ENCODE assay signal across 28 cellular contexts in the genomic region with DNA sequence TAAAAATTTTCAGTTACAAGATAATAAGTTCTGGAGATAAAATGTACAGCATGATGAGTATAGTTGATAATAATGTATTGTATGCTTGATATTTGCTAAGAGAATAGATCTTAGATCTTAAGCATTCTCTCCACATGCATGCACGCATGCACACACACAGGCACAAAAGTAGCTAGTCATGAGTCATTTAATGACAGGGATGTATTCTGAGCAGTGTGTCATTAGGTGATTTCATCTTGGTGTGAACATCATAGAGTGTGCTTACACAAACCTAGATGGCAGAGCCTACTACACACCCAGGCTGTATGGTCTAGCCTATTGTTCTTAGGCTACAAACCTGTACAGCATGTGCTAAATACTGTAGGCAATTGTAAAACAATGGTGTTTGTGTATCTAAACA.
DNase-seq lines count a peak whose midpoint lies in the region; ATAC-seq and TF ChIP-seq lines count a peak whose summit lies in the region.
"Had no signal": no experiment of that assay in that cellular context is flagged by ENCODE, and none has a peak within 500 bp of the region (broad histone marks: within the 10 kb centered on the region; RNA-seq: fewer than 3 reads in every experiment).

No MANE protein-coding gene starts in this region.

- TF ChIP-seq EP300 in SK-N-SH (IDR thresholded peaks at IDR 0.05; ENCODE audit: borderline replicate concordance in 1 of 2, low read depth in 1 of 2, low read length in 1 of 2), result no peak

- WGBS in SK-N-SH (ENCODE audit: low lambda C conversion rate), result 37% methylated on average over 1 of the region's 1 CpG

- H3K4me3 ChIP-seq in SK-N-SH (ENCODE audit: low read depth in 2 of 2, low read length in 1 of 2), result no peak overlapping the region
- H3K4me3 ChIP-seq: BLaER1 treated with 17β-estradiol and CSF1 and Interleukin-3, amounts not matched to agents 10 nM and 100 nM; cardiac muscle cell; coronary artery; lower lobe of right lung; mucosa of descending colon; ovary; right atrium auricular region; SJSA1 had no signal

- no peak for TF ChIP-seq RAD21 in SK-N-SH (IDR thresholded peaks at IDR 0.05; ENCODE audit: low read length)

- H3K9me3 Mint-ChIP-seq in activated T-cell treated with anti-CD3 and anti-CD28 coated beads, Interleukin-2, amount 50 U/mL, for 72 hours, result peaks cover 7 to 8% of the 10 kb centered on the region in 2 donors
- H3K9me3 Mint-ChIP-seq: effector memory CD8-positive, alpha-beta T cell; nephron had no signal

- H3K27me3 ChIP-seq in SK-N-SH (ENCODE audit: insufficient read depth), result peaks cover 5% of the 10 kb centered on the region; the same call in 1 of the 2 replicates
- H3K27me3 ChIP-seq: BLaER1 treated with 17β-estradiol and CSF1 and Interleukin-3, amounts not matched to agents 10 nM and 100 nM; ovary; right atrium auricular region; SJSA1 had no signal

- H3K79me2 ChIP-seq in SK-N-SH (ENCODE audit: insufficient read depth), result no peaks in the 10 kb centered on the region

- no peak overlapping the region for H3K9ac ChIP-seq in SK-N-SH
- H3K9ac ChIP-seq: BLaER1 treated with 17β-estradiol and CSF1 and Interleukin-3, amounts not matched to agents 10 nM and 100 nM had no signal

- H3K36me3 Mint-ChIP-seq in activated T-cell treated with anti-CD3 and anti-CD28 coated beads, Interleukin-2, amount 50 U/mL, for 72 hours (ENCODE audit: insufficient read depth in 2 of 2), result peaks cover 7 to 12% of the 10 kb centered on the region in 2 donors

- POLR2A ChIA-PET in SK-N-SH (lab: Yijun Ruan, JAX), result no interaction called here

- H3K27ac Mint-ChIP-seq in activated T-cell treated with anti-CD3 and anti-CD28 coated beads, Interleukin-2, amount 50 U/mL, for 72 hours, result no peak overlapping the region
- H3K27ac Mint-ChIP-seq: activated naive CD4-positive, alpha-beta T cell treated with anti-CD3 and anti-CD28 coated beads for 36 hours; effector memory CD8-positive, alpha-beta T cell; nephron had no signal

- H3K36me3 ChIP-seq in SK-N-SH (replicated peaks in 1 of 2; ENCODE audit: control insufficient read depth in 1 of 2, insufficient read depth in 2 of 2, low read length in 1 of 2), result no peaks in the 10 kb centered on the region
- H3K36me3 ChIP-seq: BLaER1 treated with 17β-estradiol and CSF1 and Interleukin-3, amounts not matched to agents 10 nM and 100 nM; cardiac muscle cell; lower lobe of right lung; ovary; right atrium auricular region; SJSA1 had no signal

- DNase-seq in activated T-cell treated with anti-CD3 and anti-CD28 coated beads, Interleukin-2, amount 50 U/mL, for 72 hours, result peak; percentile 14 to 15
- DNase-seq in activated T-cell treated with anti-CD3 and anti-CD28 coated beads, Interleukin-2, amount 50 U/mL, for 1 hour, result no peak
- DNase-seq in M059J (ENCODE audit: low read depth), result peak; percentile 28
- DNase-seq in kidney tubule cell (ENCODE audit: low spot score), result peak; percentile 77
- no peak for DNase-seq in SK-N-SH
- DNase-seq in stimulated activated CD4-positive, alpha-beta T cell treated with anti-CD3 and anti-CD28 coated beads, Interleukin-4, amount 100 ng/mL, for 4 hours, result no peak
- DNase-seq in substantia nigra (lab: John Stamatoyannopoulos, UW), result no peak
- DNase-seq: activated CD4-positive, alpha-beta T cell treated with anti-CD3 and anti-CD28 coated beads, Interleukin-2, amount 50 U/mL, for 4 hours; activated naive CD4-positive, alpha-beta T cell treated with anti-CD3 and anti-CD28 coated beads for 36 hours; Caco-2; effector memory CD8-positive, alpha-beta T cell; GOT3; lower lobe of right lung; mucosa of descending colon; NCI-H1092; NCI-H2029; NCI-H526 treated with DMSO at 0.1 percent for 48 hours; ovary; stimulated activated CD4-positive, alpha-beta T cell treated with anti-CD3 and anti-CD28 coated beads, Interleukin-4, amount 100 ng/mL, for 1 hour; stimulated activated naive CD4-positive, alpha-beta T cell; T-helper 1 cell had no signal

- H4K20me1 ChIP-seq in SK-N-SH (ENCODE audit: insufficient read depth), result no peaks in the 10 kb centered on the region
- H4K20me1 ChIP-seq: BLaER1 treated with 17β-estradiol and CSF1 and Interleukin-3, amounts not matched to agents 10 nM and 100 nM had no signal

- no peaks in the 10 kb centered on the region for H3K4me1 ChIP-seq in SK-N-SH (ENCODE audit: control insufficient read depth in 1 of 2, insufficient read depth in 2 of 2, low read depth in 1 of 2, low read length in 1 of 2)
- H3K4me1 ChIP-seq: BLaER1 treated with 17β-estradiol and CSF1 and Interleukin-3, amounts not matched to agents 10 nM and 100 nM; Caco-2; lower lobe of right lung; right atrium auricular region; SJSA1 had no signal

- H3K4me1 Mint-ChIP-seq in activated T-cell treated with anti-CD3 and anti-CD28 coated beads, Interleukin-2, amount 50 U/mL, for 72 hours (ENCODE audit: low read depth), result peaks cover 82% of the 10 kb centered on the region
- H3K4me1 Mint-ChIP-seq: nephron had no signal

- no peaks in the 10 kb centered on the region for H3K9me3 ChIP-seq in SK-N-SH
- H3K9me3 ChIP-seq: Caco-2, lower lobe of right lung, mucosa of descending colon, ovary, right atrium auricular region, SJSA1 had no signal

- peaks cover 33% of the 10 kb centered on the region for H3K27me3 Mint-ChIP-seq in activated T-cell treated with anti-CD3 and anti-CD28 coated beads, Interleukin-2, amount 50 U/mL, for 72 hours (ENCODE audit: low read depth)

- no peak overlapping the region for H3K4me2 ChIP-seq in SK-N-SH
- H3K4me2 ChIP-seq: BLaER1 treated with 17β-estradiol and CSF1 and Interleukin-3, amounts not matched to agents 10 nM and 100 nM had no signal

- H3K9me2 ChIP-seq in SK-N-SH, result no peaks in the 10 kb centered on the region

- H3K27ac ChIP-seq in SK-N-SH (ENCODE audit: low read depth in 2 of 2, low read length in 1 of 2) (no peak overlapping the region), substantia nigra (ENCODE audit: low read depth, low read length, poor library complexity, severe bottlenecking) (no peak overlapping the region)
- H3K27ac ChIP-seq: BLaER1 treated with 17β-estradiol and CSF1 and Interleukin-3, amounts not matched to agents 10 nM and 100 nM; cardiac muscle cell; coronary artery; lower lobe of right lung; ovary; right atrium auricular region; SJSA1 had no signal

- H3F3A ChIP-seq in SK-N-SH (replicated peaks; ENCODE audit: insufficient read depth), result peaks cover 12% of the 10 kb centered on the region

- CTCF ChIA-PET in SK-N-SH (lab: Yijun Ruan, JAX), result no interaction called here

- no peak overlapping the region for H2AFZ ChIP-seq in SK-N-SH (ENCODE audit: low read depth)

- no peak for TF ChIP-seq CTCF in SK-N-SH (IDR thresholded peaks at IDR 0.05)

- peak; percentile 78 to 82 for ATAC-seq in activated T-cell treated with anti-CD3 and anti-CD28 coated beads, Interleukin-2, amount 50 U/mL, for 72 hours (replicated peaks in 1 of 2)
- ATAC-seq in GM19463 (IDR thresholded peaks at IDR 0.05; ENCODE audit: unreplicated experiment), result peak; percentile 43
- ATAC-seq: effector memory CD8-positive, alpha-beta T cell; lower lobe of right lung; mucosa of descending colon had no signal

- H3K4me3 Mint-ChIP-seq in activated T-cell treated with anti-CD3 and anti-CD28 coated beads, Interleukin-2, amount 50 U/mL, for 72 hours, result peak overlapping the region in 1 of 2 donors; percentile 10
- H3K4me3 Mint-ChIP-seq: activated naive CD4-positive, alpha-beta T cell treated with anti-CD3 and anti-CD28 coated beads for 36 hours; effector memory CD8-positive, alpha-beta T cell; nephron had no signal

TF ChIP-seq in SK-N-SH, 30 proteins besides CTCF, POLR2A, EP300 and RAD21:
- no peak for TF ChIP-seq JUND (IDR thresholded peaks at IDR 0.05)

Comparison
In these comparisons a context has a peak if more than half of its experiments do, and no peak if none do; other contexts are left out.
1. DNase-seq: peak in activated T-cell treated with anti-CD3 and anti-CD28 coated beads, Interleukin-2, amount 50 U/mL, for 72 hours (2 of 2), M059J (single experiment) and kidney tubule cell (single experiment); none in activated T-cell treated with anti-CD3 and anti-CD28 coated beads, Interleukin-2, amount 50 U/mL, for 1 hour (single experiment), SK-N-SH (single experiment), stimulated activated CD4-positive, alpha-beta T cell treated with anti-CD3 and anti-CD28 coated beads, Interleukin-4, amount 100 ng/mL, for 4 hours (0 of 2) and substantia nigra (0 of 49).